Comparison of ENCODE assay signal across 1 cellular context in the genomic region with DNA sequence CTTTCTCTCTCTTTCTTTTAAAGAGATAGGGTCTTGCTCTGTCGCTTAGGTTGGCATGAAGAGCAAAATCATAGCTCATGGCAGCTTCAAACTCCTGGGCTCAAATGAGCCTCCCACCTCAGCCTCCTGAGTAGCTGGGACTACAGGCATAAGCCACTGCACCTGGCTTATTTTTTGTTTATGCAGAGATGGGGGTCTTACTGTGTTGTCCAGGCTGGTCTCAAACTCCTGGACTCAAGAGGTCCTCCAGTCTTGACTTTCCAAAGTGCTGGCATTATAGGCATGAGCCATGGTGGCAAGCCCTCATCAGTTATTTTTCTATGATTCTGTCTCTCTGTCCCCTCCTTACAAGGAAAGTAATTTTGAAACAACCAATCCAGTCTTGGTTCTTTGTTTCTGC.
TF ChIP-seq lines count a peak whose summit lies in the region.

No MANE protein-coding gene starts in this region.

TF ChIP-seq in HCT116, 20 proteins besides CTCF, POLR2A, EP300 and RAD21 (continued from another document):
- TF ChIP-seq ELF1 (IDR thresholded peaks at IDR 0.05; ENCODE audit: borderline replicate concordance, low read depth) (no peak), SP1 (IDR thresholded peaks at IDR 0.05; ENCODE audit: low read depth) (no peak), TCF7L2 (IDR thresholded peaks at IDR 0.05; ENCODE audit: borderline replicate concordance, extremely low read depth, insufficient read depth, insufficient read length) (no peak), POLR2AphosphoS5 (IDR thresholded peaks at IDR 0.05; ENCODE audit: low read depth, low read length) (no peak), SIN3A (IDR thresholded peaks at IDR 0.05; ENCODE audit: low read depth) (no peak), EZH2 (IDR thresholded peaks at IDR 0.05) (no peak), ZFX (IDR thresholded peaks at IDR 0.05) (no peak), SRF (IDR thresholded peaks at IDR 0.05; ENCODE audit: low read depth) (no peak)
- TF ChIP-seq, protein P1, sequence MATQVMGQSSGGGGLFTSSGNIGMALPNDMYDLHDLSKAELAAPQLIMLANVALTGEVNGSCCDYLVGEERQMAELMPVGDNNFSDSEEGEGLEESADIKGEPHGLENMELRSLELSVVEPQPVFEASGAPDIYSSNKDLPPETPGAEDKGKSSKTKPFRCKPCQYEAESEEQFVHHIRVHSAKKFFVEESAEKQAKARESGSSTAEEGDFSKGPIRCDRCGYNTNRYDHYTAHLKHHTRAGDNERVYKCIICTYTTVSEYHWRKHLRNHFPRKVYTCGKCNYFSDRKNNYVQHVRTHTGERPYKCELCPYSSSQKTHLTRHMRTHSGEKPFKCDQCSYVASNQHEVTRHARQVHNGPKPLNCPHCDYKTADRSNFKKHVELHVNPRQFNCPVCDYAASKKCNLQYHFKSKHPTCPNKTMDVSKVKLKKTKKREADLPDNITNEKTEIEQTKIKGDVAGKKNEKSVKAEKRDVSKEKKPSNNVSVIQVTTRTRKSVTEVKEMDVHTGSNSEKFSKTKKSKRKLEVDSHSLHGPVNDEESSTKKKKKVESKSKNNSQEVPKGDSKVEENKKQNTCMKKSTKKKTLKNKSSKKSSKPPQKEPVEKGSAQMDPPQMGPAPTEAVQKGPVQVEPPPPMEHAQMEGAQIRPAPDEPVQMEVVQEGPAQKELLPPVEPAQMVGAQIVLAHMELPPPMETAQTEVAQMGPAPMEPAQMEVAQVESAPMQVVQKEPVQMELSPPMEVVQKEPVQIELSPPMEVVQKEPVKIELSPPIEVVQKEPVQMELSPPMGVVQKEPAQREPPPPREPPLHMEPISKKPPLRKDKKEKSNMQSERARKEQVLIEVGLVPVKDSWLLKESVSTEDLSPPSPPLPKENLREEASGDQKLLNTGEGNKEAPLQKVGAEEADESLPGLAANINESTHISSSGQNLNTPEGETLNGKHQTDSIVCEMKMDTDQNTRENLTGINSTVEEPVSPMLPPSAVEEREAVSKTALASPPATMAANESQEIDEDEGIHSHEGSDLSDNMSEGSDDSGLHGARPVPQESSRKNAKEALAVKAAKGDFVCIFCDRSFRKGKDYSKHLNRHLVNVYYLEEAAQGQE (IDR thresholded peaks at IDR 0.05; ENCODE audit: low read depth), result no peak
- TF ChIP-seq, protein P2, sequence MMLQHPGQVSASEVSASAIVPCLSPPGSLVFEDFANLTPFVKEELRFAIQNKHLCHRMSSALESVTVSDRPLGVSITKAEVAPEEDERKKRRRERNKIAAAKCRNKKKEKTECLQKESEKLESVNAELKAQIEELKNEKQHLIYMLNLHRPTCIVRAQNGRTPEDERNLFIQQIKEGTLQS (IDR thresholded peaks at IDR 0.05), result no peak
TF ChIP-seq in HCT116: peak in this region for 0.
